Comparison of ENCODE assay signal across 1 cellular context in the genomic region with DNA sequence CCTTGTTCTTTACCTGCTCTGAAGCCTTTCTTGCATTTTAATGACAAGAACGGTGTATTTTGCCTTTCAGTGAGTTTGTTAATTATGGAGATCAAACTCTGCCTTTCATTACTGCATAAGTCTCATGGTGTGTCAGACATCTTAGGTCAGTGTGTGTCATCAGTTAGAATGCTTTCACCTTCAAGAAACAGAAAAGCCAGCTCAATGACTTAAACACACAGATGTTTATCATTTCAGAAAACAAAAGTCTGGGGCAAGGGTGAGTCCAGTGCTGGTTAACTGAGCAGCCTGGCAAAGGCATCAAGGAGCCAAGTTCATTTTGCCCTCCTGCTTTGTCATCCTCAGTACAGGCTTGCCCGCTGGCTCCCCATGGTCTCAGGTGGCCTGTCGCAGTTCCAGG.
TF ChIP-seq lines count a peak whose summit lies in the region.

No MANE protein-coding gene starts in this region.

TF ChIP-seq in GM12878, 131 proteins besides CTCF, POLR2A, EP300 and RAD21:
- TF ChIP-seq, protein P1, sequence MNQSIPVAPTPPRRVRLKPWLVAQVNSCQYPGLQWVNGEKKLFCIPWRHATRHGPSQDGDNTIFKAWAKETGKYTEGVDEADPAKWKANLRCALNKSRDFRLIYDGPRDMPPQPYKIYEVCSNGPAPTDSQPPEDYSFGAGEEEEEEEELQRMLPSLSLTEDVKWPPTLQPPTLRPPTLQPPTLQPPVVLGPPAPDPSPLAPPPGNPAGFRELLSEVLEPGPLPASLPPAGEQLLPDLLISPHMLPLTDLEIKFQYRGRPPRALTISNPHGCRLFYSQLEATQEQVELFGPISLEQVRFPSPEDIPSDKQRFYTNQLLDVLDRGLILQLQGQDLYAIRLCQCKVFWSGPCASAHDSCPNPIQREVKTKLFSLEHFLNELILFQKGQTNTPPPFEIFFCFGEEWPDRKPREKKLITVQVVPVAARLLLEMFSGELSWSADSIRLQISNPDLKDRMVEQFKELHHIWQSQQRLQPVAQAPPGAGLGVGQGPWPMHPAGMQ (IDR thresholded peaks at IDR 0.05; ENCODE audit: borderline replicate concordance), result no peak
- TF ChIP-seq SMARCA5 (IDR thresholded peaks at IDR 0.05), result no peak
- no peak for TF ChIP-seq FOXK2 (IDR thresholded peaks at IDR 0.05)
- TF ChIP-seq, protein P2, sequence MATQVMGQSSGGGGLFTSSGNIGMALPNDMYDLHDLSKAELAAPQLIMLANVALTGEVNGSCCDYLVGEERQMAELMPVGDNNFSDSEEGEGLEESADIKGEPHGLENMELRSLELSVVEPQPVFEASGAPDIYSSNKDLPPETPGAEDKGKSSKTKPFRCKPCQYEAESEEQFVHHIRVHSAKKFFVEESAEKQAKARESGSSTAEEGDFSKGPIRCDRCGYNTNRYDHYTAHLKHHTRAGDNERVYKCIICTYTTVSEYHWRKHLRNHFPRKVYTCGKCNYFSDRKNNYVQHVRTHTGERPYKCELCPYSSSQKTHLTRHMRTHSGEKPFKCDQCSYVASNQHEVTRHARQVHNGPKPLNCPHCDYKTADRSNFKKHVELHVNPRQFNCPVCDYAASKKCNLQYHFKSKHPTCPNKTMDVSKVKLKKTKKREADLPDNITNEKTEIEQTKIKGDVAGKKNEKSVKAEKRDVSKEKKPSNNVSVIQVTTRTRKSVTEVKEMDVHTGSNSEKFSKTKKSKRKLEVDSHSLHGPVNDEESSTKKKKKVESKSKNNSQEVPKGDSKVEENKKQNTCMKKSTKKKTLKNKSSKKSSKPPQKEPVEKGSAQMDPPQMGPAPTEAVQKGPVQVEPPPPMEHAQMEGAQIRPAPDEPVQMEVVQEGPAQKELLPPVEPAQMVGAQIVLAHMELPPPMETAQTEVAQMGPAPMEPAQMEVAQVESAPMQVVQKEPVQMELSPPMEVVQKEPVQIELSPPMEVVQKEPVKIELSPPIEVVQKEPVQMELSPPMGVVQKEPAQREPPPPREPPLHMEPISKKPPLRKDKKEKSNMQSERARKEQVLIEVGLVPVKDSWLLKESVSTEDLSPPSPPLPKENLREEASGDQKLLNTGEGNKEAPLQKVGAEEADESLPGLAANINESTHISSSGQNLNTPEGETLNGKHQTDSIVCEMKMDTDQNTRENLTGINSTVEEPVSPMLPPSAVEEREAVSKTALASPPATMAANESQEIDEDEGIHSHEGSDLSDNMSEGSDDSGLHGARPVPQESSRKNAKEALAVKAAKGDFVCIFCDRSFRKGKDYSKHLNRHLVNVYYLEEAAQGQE (IDR thresholded peaks at IDR 0.05; ENCODE audit: low read depth, low read length), result no peak
- TF ChIP-seq SMAD1 (IDR thresholded peaks at IDR 0.05; ENCODE audit: low read depth, partially characterized antibody), result no peak
- TF ChIP-seq HCFC1 (IDR thresholded peaks at IDR 0.05; ENCODE audit: low read length), result no peak
- no peak for TF ChIP-seq CHD1 (IDR thresholded peaks at IDR 0.05; ENCODE audit: low read depth, low read length)
- TF ChIP-seq TARDBP (IDR thresholded peaks at IDR 0.05; ENCODE audit: borderline replicate concordance), result no peak
- TF ChIP-seq CBFB (IDR thresholded peaks at IDR 0.05; ENCODE audit: low read depth), result no peak
